ENCODE assay signal across 10 cellular contexts in the genomic region with DNA sequence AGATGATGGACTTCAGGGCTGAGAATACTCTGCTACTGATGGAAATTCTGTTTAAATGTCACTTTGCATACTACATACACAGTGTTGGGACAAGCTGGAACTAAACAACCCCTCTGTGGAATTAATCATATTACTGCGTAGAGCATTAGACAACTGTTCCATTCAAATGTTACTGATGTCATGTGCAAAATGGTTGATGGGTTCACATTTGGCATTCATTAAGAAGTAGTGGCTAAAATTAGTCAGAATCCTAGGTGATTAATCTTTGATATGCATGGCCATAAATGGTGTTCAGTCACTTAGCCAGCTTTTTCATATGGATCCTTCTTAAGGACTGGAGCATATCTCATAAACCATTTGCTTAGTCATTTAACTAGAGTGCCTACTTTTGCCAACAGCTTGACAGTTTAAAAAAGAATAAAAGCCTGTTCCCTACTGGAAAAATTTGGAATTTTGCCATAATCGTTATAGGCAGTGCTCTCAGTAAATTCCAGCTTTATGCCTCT.
DNase-seq lines count a peak whose midpoint lies in the region; FAIRE-seq and TF ChIP-seq lines count a peak whose summit lies in the region.
"Had no signal": no experiment of that assay in that cellular context is flagged by ENCODE, and none has a peak within 500 bp of the region (broad histone marks: within the 10 kb centered on the region; RNA-seq: fewer than 3 reads in every experiment).

No MANE protein-coding gene starts in this region.

- H3K27ac Mint-ChIP-seq in neural progenitor cell, result no peak overlapping the region
- H3K27ac Mint-ChIP-seq: CD4-positive, alpha-beta T cell; T-helper 17 cell had no signal

- H3K36me3 ChIP-seq in BJ (ENCODE audit: control insufficient read depth, insufficient read depth, low read length), result no peaks in the 10 kb centered on the region
- H3K36me3 ChIP-seq in testis (ENCODE audit: low read depth, missing control alignments), result no peaks in the 10 kb centered on the region
- no peaks in the 10 kb centered on the region for H3K36me3 ChIP-seq in neural progenitor cell

- POLR2A ChIA-PET in BJ (lab: Charles Lee), result no interaction called here

- TF ChIP-seq POLR2A in GM12892 (IDR thresholded peaks at IDR 0.05; ENCODE audit: low read depth, low read length) (no peak), testis (IDR thresholded peaks at IDR 0.05) (no peak)

- no peaks in the 10 kb centered on the region for H3K36me3 Mint-ChIP-seq in neural progenitor cell

- no peak overlapping the region for H2AFZ ChIP-seq in neural progenitor cell (replicated peaks)

- no peaks in the 10 kb centered on the region for H3F3A ChIP-seq in neural progenitor cell (ENCODE audit: low read depth)

- H3K27me3 ChIP-seq in BJ (ENCODE audit: control insufficient read depth, insufficient read depth, low read length), result no peaks in the 10 kb centered on the region
- H3K27me3 ChIP-seq in testis, result no peaks in the 10 kb centered on the region
- no peaks in the 10 kb centered on the region for H3K27me3 ChIP-seq in neural progenitor cell

- no peaks in the 10 kb centered on the region for H3K27me3 Mint-ChIP-seq in neural progenitor cell (ENCODE audit: insufficient read depth, low read depth)
- H3K27me3 Mint-ChIP-seq: CD4-positive, alpha-beta T cell had no signal

- no peaks in the 10 kb centered on the region for H3K4me1 Mint-ChIP-seq in neural progenitor cell
- H3K4me1 Mint-ChIP-seq: T-helper 17 cell had no signal

- no peak overlapping the region for H3K4me3 ChIP-seq in BJ (ENCODE audit: low read depth, low read length)
- no peak overlapping the region for H3K4me3 ChIP-seq in testis
- H3K4me3 ChIP-seq in neural progenitor cell, result no peak overlapping the region

- H3K4me2 ChIP-seq in neural progenitor cell, result no peak overlapping the region

- no peaks in the 10 kb centered on the region for H3K79me2 ChIP-seq in neural progenitor cell (ENCODE audit: low read depth)

- no peaks in the 10 kb centered on the region for H3K4me1 ChIP-seq in testis
- H3K4me1 ChIP-seq in neural progenitor cell, result no peaks in the 10 kb centered on the region

- H3K27ac ChIP-seq in testis (no peak overlapping the region), neural progenitor cell (no peak overlapping the region)

- peaks cover under 1% of the 10 kb centered on the region for H3K9me3 Mint-ChIP-seq in neural progenitor cell
- H3K9me3 Mint-ChIP-seq: CD4-positive, alpha-beta T cell had no signal

- TF ChIP-seq CTCF in BJ (IDR thresholded peaks at IDR 0.05; ENCODE audit: insufficient read depth, low read depth, low read length) (no peak), testis (IDR thresholded peaks at IDR 0.05) (no peak), neural progenitor cell (IDR thresholded peaks at IDR 0.05) (no peak)

- intact Hi-C loops in testis (cut with DNase I; ENCODE audit: low total_unique reads), result no loop called here

- H4K20me1 ChIP-seq in neural progenitor cell (ENCODE audit: low read depth), result no peaks in the 10 kb centered on the region

- 69 to 72% methylated on average over 2 of the region's 2 CpGs for WGBS in testis, 2 donors

- H3K4me3 Mint-ChIP-seq in neural progenitor cell, result no peak overlapping the region
- H3K4me3 Mint-ChIP-seq: CD4-positive, alpha-beta T cell; T-helper 17 cell had no signal

- FAIRE-seq in islet of Langerhans (lab: Jason Lieb, UNC) (peak; percentile 95), GM12892 (lab: Jason Lieb, UNC) (no peak)

- H3K9me3 ChIP-seq in testis (no peaks in the 10 kb centered on the region), neural progenitor cell (ENCODE audit: low read depth) (no peaks in the 10 kb centered on the region)

- H3K9ac ChIP-seq in neural progenitor cell, result no peak overlapping the region

- DNase-seq in BJ (ENCODE audit: low read depth) (peak; percentile 90), NCI-H1092 (lab: John Stamatoyannopoulos, UW) (peak; percentile 59), amniotic stem cell (lab: John Stamatoyannopoulos, UW) (peak; percentile 33), GM12892 (ENCODE audit: insufficient read length) (no peak), testis (no peak), neural progenitor cell (ENCODE audit: low spot score) (no peak)
- DNase-seq in activated CD4-positive, alpha-beta T cell treated with anti-CD3 and anti-CD28 coated beads for 48 hours, result no peak
- DNase-seq: CD4-positive, alpha-beta T cell; T-helper 17 cell had no signal

- CTCF ChIA-PET in BJ (lab: Yijun Ruan, JAX), result interaction anchor here (1.0 to 1.1 kb wide), 2 partner anchors 9 to 105 kb away, joined by 4 to 5 read pairs; partner anchors contain the start of gene RNF150

Comparison
In these comparisons a context has a peak if more than half of its experiments do, and no peak if none do; other contexts are left out.
1. DNase-seq: peak in BJ (single experiment), NCI-H1092 (single experiment) and amniotic stem cell (single experiment); none in GM12892 (single experiment), testis (single experiment), activated CD4-positive, alpha-beta T cell treated with anti-CD3 and anti-CD28 coated beads for 48 hours (single experiment) and neural progenitor cell (single experiment).